In genomic region chr2:37297632-37298031, GRCh38 we compare ENCODE assay signal across 35 cellular contexts.
"Had no signal": no experiment of that assay in that cellular context is flagged by ENCODE, and none has a peak within 500 bp of the region (broad histone marks: within the 10 kb centered on the region; RNA-seq: fewer than 3 reads in every experiment).

No MANE protein-coding gene starts in this region.

- H3K4me3 Mint-ChIP-seq: activated CD4-positive, alpha-beta memory T cell treated with anti-CD3 and anti-CD28 coated beads for 36 hours; activated CD4-positive, alpha-beta T cell treated with anti-CD3 and anti-CD28 coated beads, Interleukin-2, amount 10 ng/mL, durations not matched to agents 24 days and 14 days; activated CD8-positive, alpha-beta T cell treated with anti-CD3 and anti-CD28 coated beads for 36 hours; activated naive CD4-positive, alpha-beta T cell treated with anti-CD3 and anti-CD28 coated beads for 36 hours; activated naive CD8-positive, alpha-beta T cell treated with anti-CD3 and anti-CD28 coated beads, Interleukin-2, amount 10 ng/mL, durations not matched to agents 7 days and 5 days; activated T-cell treated with anti-CD3 and anti-CD28 coated beads, Interleukin-2, amount 50 U/mL, for 4 hours; activated T-cell treated with anti-CD3 and anti-CD28 coated beads, Interleukin-2, amount 50 U/mL, for 72 hours; activated T-helper 1 cell treated with anti-CD3 and anti-CD28 coated beads, Interleukin-12 subunit alpha, Interleukin-12 subunit beta, Interleukin-2, Interleukin-4 antibody, amounts not matched to agents 30 ng/mL and 10 ng/mL and 1 ng/mL, durations not matched to agents 14 hours and 24 hours and 36 hours; activated T-helper 17 cell treated with anti-CD3 and anti-CD28 coated beads, Interleukin-2, amount 50 U/mL, for 72 hours; T-cell; T-helper 1 cell treated with Interleukin-12 subunit alpha and Interleukin-12 subunit beta and Interleukin-4 antibody, amounts not matched to agents 30 μg/mL and 1 μg/mL, for 36 hours; T-helper 2 cell treated with Interferon-gamma antibody and Interleukin-4, amounts not matched to agents 5 μg/mL and 100 μg/mL, for 36 hours had no signal

- H3K9me3 Mint-ChIP-seq: activated CD4-positive, alpha-beta memory T cell treated with anti-CD3 and anti-CD28 coated beads for 36 hours; activated CD8-positive, alpha-beta T cell treated with anti-CD3 and anti-CD28 coated beads for 36 hours; activated naive CD4-positive, alpha-beta T cell treated with anti-CD3 and anti-CD28 coated beads for 36 hours; activated naive CD4-positive, alpha-beta T cell treated with anti-CD3 and anti-CD28 coated beads, Interleukin-2, amount 50 U/mL, for 72 hours; activated naive CD8-positive, alpha-beta T cell treated with anti-CD3 and anti-CD28 coated beads, Interleukin-2, amount 10 ng/mL, durations not matched to agents 7 days and 5 days; activated T-cell treated with anti-CD3 and anti-CD28 coated beads, Interleukin-2, amount 50 U/mL, for 4 hours; activated T-cell treated with anti-CD3 and anti-CD28 coated beads, Interleukin-2, amount 50 U/mL, for 72 hours; activated T-helper 1 cell treated with anti-CD3 and anti-CD28 coated beads, Interleukin-12 subunit alpha, Interleukin-12 subunit beta, Interleukin-2, Interleukin-4 antibody, amounts not matched to agents 30 ng/mL and 10 ng/mL and 1 ng/mL, durations not matched to agents 14 hours and 24 hours and 36 hours; activated T-helper 17 cell treated with anti-CD3 and anti-CD28 coated beads, Interleukin-2, amount 50 U/mL, for 72 hours; T-cell; T-helper 1 cell treated with Interleukin-12 subunit alpha and Interleukin-12 subunit beta and Interleukin-4 antibody, amounts not matched to agents 30 μg/mL and 1 μg/mL, for 36 hours; T-helper 2 cell treated with Interferon-gamma antibody and Interleukin-4, amounts not matched to agents 5 μg/mL and 100 μg/mL, for 36 hours had no signal

- H3K27ac ChIP-seq: adrenal gland, body of pancreas, brain microvascular endothelial cell, breast epithelium, VCaP had no signal

- H3K4me1 ChIP-seq: body of pancreas, breast epithelium had no signal

- H3K36me3 ChIP-seq: adrenal gland, brain microvascular endothelial cell, breast epithelium had no signal

- H3K27me3 Mint-ChIP-seq: activated CD4-positive, alpha-beta memory T cell treated with anti-CD3 and anti-CD28 coated beads for 36 hours; activated CD4-positive, alpha-beta T cell treated with anti-CD3 and anti-CD28 coated beads, Interleukin-2, amount 10 ng/mL, durations not matched to agents 24 days and 14 days; activated CD8-positive, alpha-beta T cell treated with anti-CD3 and anti-CD28 coated beads for 36 hours; activated naive CD8-positive, alpha-beta T cell treated with anti-CD3 and anti-CD28 coated beads, Interleukin-2, amount 10 ng/mL, durations not matched to agents 7 days and 5 days; activated T-helper 17 cell treated with anti-CD3 and anti-CD28 coated beads, Interleukin-2, amount 50 U/mL, for 72 hours; T-cell had no signal

- H3K27me3 ChIP-seq: adrenal gland, body of pancreas, brain microvascular endothelial cell, breast epithelium had no signal

- H3K27ac Mint-ChIP-seq: activated CD4-positive, alpha-beta memory T cell treated with anti-CD3 and anti-CD28 coated beads for 36 hours; activated CD4-positive, alpha-beta T cell treated with anti-CD3 and anti-CD28 coated beads, Interleukin-2, amount 10 ng/mL, durations not matched to agents 24 days and 14 days; activated CD8-positive, alpha-beta T cell treated with anti-CD3 and anti-CD28 coated beads for 36 hours; activated naive CD4-positive, alpha-beta T cell treated with anti-CD3 and anti-CD28 coated beads for 36 hours; activated naive CD4-positive, alpha-beta T cell treated with anti-CD3 and anti-CD28 coated beads, Interleukin-2, amount 50 U/mL, for 72 hours; activated naive CD8-positive, alpha-beta T cell treated with anti-CD3 and anti-CD28 coated beads, Interleukin-2, amount 10 ng/mL, durations not matched to agents 7 days and 5 days; activated T-cell treated with anti-CD3 and anti-CD28 coated beads, Interleukin-2, amount 50 U/mL, for 72 hours; activated T-helper 1 cell treated with anti-CD3 and anti-CD28 coated beads, Interleukin-12 subunit alpha, Interleukin-12 subunit beta, Interleukin-2, Interleukin-4 antibody, amounts not matched to agents 30 ng/mL and 10 ng/mL and 1 ng/mL, durations not matched to agents 14 hours and 24 hours and 36 hours; activated T-helper 17 cell treated with anti-CD3 and anti-CD28 coated beads, Interleukin-2, amount 50 U/mL, for 72 hours; T-cell; T-helper 1 cell treated with Interleukin-12 subunit alpha and Interleukin-12 subunit beta and Interleukin-4 antibody, amounts not matched to agents 30 μg/mL and 1 μg/mL, for 36 hours; T-helper 2 cell treated with Interferon-gamma antibody and Interleukin-4, amounts not matched to agents 5 μg/mL and 100 μg/mL, for 36 hours had no signal

- ATAC-seq: activated CD4-positive, CD25-positive, alpha-beta regulatory T cell treated with anti-CD3 and anti-CD28 coated beads, Interleukin-2, amount 50 U/mL, for 24 hours; activated CD8-positive, alpha-beta T cell treated with anti-CD3 and anti-CD28 coated beads for 36 hours; activated naive CD4-positive, alpha-beta T cell treated with anti-CD3 and anti-CD28 coated beads, Interleukin-2, amount 50 U/mL, for 72 hours; activated T-cell treated with anti-CD3 and anti-CD28 coated beads, Interleukin-2, amount 50 U/mL, for 4 hours; activated T-cell treated with anti-CD3 and anti-CD28 coated beads, Interleukin-2, amount 50 U/mL, for 72 hours; activated T-helper 17 cell treated with anti-CD3 and anti-CD28 coated beads, Interleukin-2, amount 50 U/mL, for 72 hours; body of pancreas; T-cell had no signal

- H3K4me3 ChIP-seq: adrenal gland, body of pancreas, breast epithelium had no signal

- H3K4me1 Mint-ChIP-seq: activated T-helper 17 cell treated with anti-CD3 and anti-CD28 coated beads, Interleukin-2, amount 50 U/mL, for 72 hours had no signal

- DNase-seq: activated CD4-positive, alpha-beta memory T cell treated with anti-CD3 and anti-CD28 coated beads for 36 hours; activated CD4-positive, alpha-beta T cell treated with anti-CD3 and anti-CD28 coated beads for 4 hours; activated CD4-positive, alpha-beta T cell treated with anti-CD3 and anti-CD28 coated beads, Interleukin-2, amount 10 ng/mL, durations not matched to agents 24 days and 14 days; activated CD4-positive, alpha-beta T cell treated with anti-CD3 and anti-CD28 coated beads, Interleukin-2, amount 50 U/mL, for 1 hour; activated CD4-positive, alpha-beta T cell treated with anti-CD3 and anti-CD28 coated beads, Interleukin-2, amount 50 U/mL, for 4 hours; activated CD4-positive, CD25-positive, alpha-beta regulatory T cell; activated CD8-positive, alpha-beta memory T cell treated with anti-CD3 and anti-CD28 coated beads, Interleukin-2, amount 50 U/mL, for 4 hours; activated CD8-positive, alpha-beta T cell treated with anti-CD3 and anti-CD28 coated beads for 36 hours; activated effector memory CD4-positive, alpha-beta T cell treated with anti-CD3 and anti-CD28 coated beads, Interleukin-2, amount 50 U/mL, for 16 hours; activated gamma-delta T cell treated with Interleukin-2 at 50 U/mL for 16 hours; activated naive CD4-positive, alpha-beta T cell; activated naive CD4-positive, alpha-beta T cell treated with anti-CD3 and anti-CD28 coated beads for 36 hours; activated naive CD4-positive, alpha-beta T cell treated with anti-CD3 and anti-CD28 coated beads, Interleukin-2, amount 50 U/mL, for 16 hours; activated naive CD8-positive, alpha-beta T cell treated with anti-CD3 and anti-CD28 coated beads, Interleukin-2, amount 10 ng/mL, durations not matched to agents 7 days and 5 days; activated T-cell treated with anti-CD3 and anti-CD28 coated beads for 4 hours; activated T-cell treated with anti-CD3 and anti-CD28 coated beads, Interleukin-2, amount 50 U/mL, for 1 hour; activated T-cell treated with anti-CD3 and anti-CD28 coated beads, Interleukin-2, amount 50 U/mL, for 4 hours; activated T-cell treated with anti-CD3 and anti-CD28 coated beads, Interleukin-2, amount 50 U/mL, for 72 hours; adrenal gland; amniotic stem cell; aorta; body of pancreas; brain microvascular endothelial cell; central memory CD4-positive, alpha-beta T cell; T-cell; T-helper 2 cell; T-helper 9 cell had no signal

- H3K9me3 ChIP-seq: adrenal gland, body of pancreas, breast epithelium had no signal
